Comparison of ENCODE assay signal across 12 cellular contexts in the genomic region with DNA sequence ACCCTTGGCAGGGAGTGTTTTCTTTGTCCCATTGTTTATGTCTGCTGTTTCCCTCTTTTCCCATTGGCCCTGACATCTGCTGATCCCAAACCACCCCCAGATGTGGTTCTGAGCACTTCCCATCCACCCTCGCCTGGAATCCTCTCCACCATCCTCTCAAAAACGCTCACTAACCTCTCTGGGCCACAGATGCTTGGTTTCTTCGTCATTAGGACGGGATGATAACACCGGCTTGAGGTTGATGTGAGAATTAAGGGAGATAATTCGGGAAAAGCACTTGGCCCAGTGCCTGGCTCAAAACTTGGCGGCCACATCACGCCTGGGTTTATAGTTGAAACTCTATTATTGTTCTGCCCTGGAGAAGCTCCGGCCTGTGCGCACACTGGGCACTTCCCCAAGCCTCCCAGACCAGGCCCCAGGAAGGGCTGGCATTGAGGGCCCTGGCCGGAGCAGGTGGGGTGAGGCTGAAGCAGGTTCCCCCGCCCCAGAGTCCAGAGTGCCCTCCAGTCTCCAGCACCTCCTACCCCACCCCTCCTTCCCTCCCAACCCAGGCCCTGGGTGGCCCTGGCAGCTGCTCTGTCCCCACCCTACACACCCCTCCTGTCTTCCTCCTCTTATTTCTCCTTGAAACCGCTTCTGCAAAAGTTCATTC.
A peak's percentile ranks its signal among the peaks of the same experiment; 100 is the strongest.
DNase-seq lines count a peak whose midpoint lies in the region; ATAC-seq and TF ChIP-seq lines count a peak whose summit lies in the region.
"Had no signal": no experiment of that assay in that cellular context is flagged by ENCODE, and none has a peak within 500 bp of the region (broad histone marks: within the 10 kb centered on the region; RNA-seq: fewer than 3 reads in every experiment).

No MANE protein-coding gene starts in this region.

- H3K4me3 ChIP-seq in PC-3 (ENCODE audit: low read length) (no peak overlapping the region), fibroblast of mammary gland (ENCODE audit: control insufficient read depth, low read depth, low read length) (no peak overlapping the region), osteoblast (ENCODE audit: insufficient read depth, low read length) (no peak overlapping the region), sigmoid colon (no peak overlapping the region)

- H4K20me1 ChIP-seq in PC-3 (ENCODE audit: low read length) (no peaks in the 10 kb centered on the region), osteoblast (ENCODE audit: insufficient read depth, low read length) (no peaks in the 10 kb centered on the region)

- peaks cover 28% of the 10 kb centered on the region for H3K27me3 Mint-ChIP-seq in progenitor cell of endocrine pancreas

- no peak overlapping the region for H3K27ac ChIP-seq in PC-3 (ENCODE audit: low read length)
- H3K27ac ChIP-seq in osteoblast (ENCODE audit: low read depth, low read length): no peak overlapping the region
- H3K27ac ChIP-seq in sigmoid colon: peak overlapping the region in 1 of 4 donors; percentile 25

- H3K36me3 ChIP-seq in PC-3 (ENCODE audit: low read depth, low read length): no peaks in the 10 kb centered on the region
- no peaks in the 10 kb centered on the region for H3K36me3 ChIP-seq in osteoblast (ENCODE audit: insufficient read depth, low read length)
- no peaks in the 10 kb centered on the region for H3K36me3 ChIP-seq in sigmoid colon

- H3K9ac ChIP-seq in PC-3 (ENCODE audit: low read length): no peak overlapping the region

- H2AFZ ChIP-seq in PC-3 (ENCODE audit: low read length): no peak overlapping the region
- no peak overlapping the region for H2AFZ ChIP-seq in osteoblast (ENCODE audit: low read length)

- no peaks in the 10 kb centered on the region for H3K4me1 Mint-ChIP-seq in progenitor cell of endocrine pancreas (ENCODE audit: low read depth)
- H3K4me1 Mint-ChIP-seq: immature natural killer cell had no signal

- H3K9me3 ChIP-seq in PC-3 (ENCODE audit: low read length): no peaks in the 10 kb centered on the region
- H3K9me3 ChIP-seq in osteoblast (ENCODE audit: low read depth, low read length): no peaks in the 10 kb centered on the region
- H3K9me3 ChIP-seq in sigmoid colon: no peaks in the 10 kb centered on the region

- no peak overlapping the region for H3K4me3 Mint-ChIP-seq in progenitor cell of endocrine pancreas (ENCODE audit: low read depth)
- H3K4me3 Mint-ChIP-seq: immature natural killer cell had no signal

- H3K4me1 ChIP-seq in PC-3 (ENCODE audit: insufficient read depth, low read length): no peaks in the 10 kb centered on the region
- peaks cover 11% of the 10 kb centered on the region for H3K4me1 ChIP-seq in osteoblast (ENCODE audit: insufficient read depth, low read length)
- peaks cover 0 to 13% (median 11%) of the 10 kb centered on the region in 4 donors for H3K4me1 ChIP-seq in sigmoid colon

- TF ChIP-seq CTCF in PC-3 (conservative IDR thresholded peaks at IDR 0.05; ENCODE audit: low read depth, low read length): no peak
- no peak for TF ChIP-seq CTCF in fibroblast of mammary gland (conservative IDR thresholded peaks at IDR 0.05; ENCODE audit: control insufficient read depth, insufficient read depth, low read depth, low read length)
- TF ChIP-seq CTCF in osteoblast (IDR thresholded peaks at IDR 0.05; ENCODE audit: extremely low read depth, low read depth, low read length): no peak
- no peak for TF ChIP-seq CTCF in progenitor cell of endocrine pancreas (IDR thresholded peaks at IDR 0.05; ENCODE audit: unreplicated experiment)
- TF ChIP-seq CTCF in sigmoid colon (IDR thresholded peaks at IDR 0.05): no peak

- H3K27me3 ChIP-seq in PC-3 (ENCODE audit: low read length) (no peaks in the 10 kb centered on the region), osteoblast (ENCODE audit: insufficient read depth, low read length) (peaks cover 19% of the 10 kb centered on the region), sigmoid colon (peaks cover 0 to 23% (median 4%) of the 10 kb centered on the region in 3 donors)

- no TSS peak for BruUV-seq in PC-3 (replicated peaks; lab: Mats Ljungman, UMichigan)

- H3K36me3 Mint-ChIP-seq in progenitor cell of endocrine pancreas (ENCODE audit: insufficient read depth): no peaks in the 10 kb centered on the region
- H3K36me3 Mint-ChIP-seq: immature natural killer cell had no signal

- POLR2A ChIA-PET in PC-3 (lab: Charles Lee; ENCODE audit: unreplicated experiment): no interaction called here

- H3K79me2 ChIP-seq in PC-3 (ENCODE audit: low read length): no peaks in the 10 kb centered on the region
- H3K79me2 ChIP-seq in osteoblast (ENCODE audit: insufficient read depth, low read length): no peaks in the 10 kb centered on the region

- H3K27ac Mint-ChIP-seq in progenitor cell of endocrine pancreas: no peak overlapping the region
- H3K27ac Mint-ChIP-seq: immature natural killer cell had no signal

- no peak for TF ChIP-seq POLR2A in sigmoid colon (IDR thresholded peaks at IDR 0.05)

- CTCF ChIA-PET in PC-3 (lab: Charles Lee): no interaction called here

- H3K4me2 ChIP-seq in PC-3 (ENCODE audit: low read length): no peak overlapping the region
- no peak overlapping the region for H3K4me2 ChIP-seq in osteoblast (ENCODE audit: insufficient read depth, low read length)

- no peak for TF ChIP-seq EP300 in sigmoid colon (IDR thresholded peaks at IDR 0.05)

- H3K9me3 Mint-ChIP-seq in progenitor cell of endocrine pancreas (ENCODE audit: low read depth): no peaks in the 10 kb centered on the region
- H3K9me3 Mint-ChIP-seq: immature natural killer cell had no signal

- 12 to 47% methylated on average over 13 of the region's 13 CpGs for WGBS in sigmoid colon, 2 donors

- H3F3A ChIP-seq in PC-3 (ENCODE audit: low read length, unreplicated experiment): no peaks in the 10 kb centered on the region

- no peaks in the 10 kb centered on the region for H3K9me2 ChIP-seq in PC-3 (replicated peaks; ENCODE audit: low read length)

- DNase-seq in GM04503 (ENCODE audit: low read depth) (peak; percentile 84), PC-3 (peak; percentile 0), fibroblast of mammary gland (ENCODE audit: low read depth) (peak; percentile 99), osteoblast (ENCODE audit: insufficient read length, low spot score, missing footprints) (peak; percentile 98), progenitor cell of endocrine pancreas (ENCODE audit: low spot score, unreplicated experiment) (no peak), sigmoid colon (no peak), D341Med (ENCODE audit: low spot score) (no peak), T-helper 2 cell (no peak)
- DNase-seq: immature natural killer cell, KG1, NCI-H748 treated with DMSO at 0.1 percent for 48 hours, retina had no signal

- ATAC-seq in PC-3: no peak; the same call in 1 of the 2 replicates

- intact Hi-C loops in PC-3 (cut with micrococcal nuclease) (no loop called here), sigmoid colon (cut with DNase I) (no loop called here)

Comparison
In these comparisons a context has a peak if more than half of its experiments do, and no peak if none do; other contexts are left out.
1. DNase-seq: peak in GM04503 (single experiment), PC-3 (single experiment), fibroblast of mammary gland (single experiment) and osteoblast (single experiment); none in progenitor cell of endocrine pancreas (single experiment), sigmoid colon (single experiment), D341Med (single experiment) and T-helper 2 cell (0 of 5).